Comparison of ENCODE assay signal across 8 cellular contexts in the genomic region with DNA sequence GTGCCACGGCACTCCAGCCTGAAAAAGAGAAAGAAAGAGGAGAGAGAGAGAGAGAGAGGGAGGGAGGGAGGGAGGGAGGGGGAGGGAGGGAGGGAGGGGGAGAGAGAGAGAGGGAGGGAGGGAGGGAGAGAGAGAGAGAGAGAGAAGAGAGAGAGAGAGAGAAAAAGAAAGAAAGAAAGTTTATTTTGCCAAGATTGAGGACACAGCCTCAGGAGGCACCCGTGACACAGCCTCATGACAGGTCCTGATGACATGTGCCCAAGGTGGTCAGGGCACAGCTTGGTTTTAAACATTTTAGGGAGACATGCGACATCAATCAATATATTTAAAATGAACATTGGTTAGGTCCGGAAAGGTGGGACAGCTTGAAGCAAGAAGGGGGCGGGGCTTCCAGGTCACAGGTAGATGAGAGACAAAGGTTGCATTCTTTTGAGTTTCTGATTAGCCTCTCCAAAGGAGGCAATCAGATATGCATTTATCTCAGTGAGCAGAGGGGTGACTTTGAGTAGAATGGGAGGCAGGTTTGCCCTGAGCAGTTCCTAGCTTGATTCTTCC. TPM values are rescaled to one million over a fixed set of nuclear protein-coding genes. Genes with fewer than 3 reads are reported as not detected.
"Had no signal": no experiment of that assay in that cellular context is flagged by ENCODE, and none has a peak within 500 bp of the region (broad histone marks: within the 10 kb centered on the region; RNA-seq: fewer than 3 reads in every experiment).

No MANE protein-coding gene starts in this region.

RNA-seq across cellular contexts. Expression of a gene that starts 20.5 kb away (rescaled TPM):
- total RNA-seq: lung microvascular endothelial cell, mononuclear cell, natural killer cell, ovary, right lobe of liver, urinary bladder had no signal
- polyA plus RNA-seq: ovary had no signal

RNA-seq across cellular contexts. Expression of a gene that starts 28.8 kb away (rescaled TPM):
- total RNA-seq: activated CD4-positive, alpha-beta T cell treated with anti-CD3 and anti-CD28 coated beads, Interleukin-2, amount 10 ng/mL, durations not matched to agents 24 days and 14 days; activated CD8-positive, alpha-beta T cell treated with anti-CD3 and anti-CD28 coated beads for 36 hours; mononuclear cell; natural killer cell; urinary bladder had no signal

RNA-seq across cellular contexts. Expression of a gene that starts 45.4 kb away (rescaled TPM):
- total RNA-seq: natural killer cell, right lobe of liver had no signal
